1 cellular context compared by ENCODE assay signal in genomic region chrX:108671526-108671925, GRCh38.
TF ChIP-seq lines count a peak whose summit lies in the region.

No MANE protein-coding gene starts in this region.

TF ChIP-seq in WTC11, 78 proteins besides CTCF, POLR2A, EP300 and RAD21 (continued from another document):
- no peak for TF ChIP-seq ARID4B (CRISPR knock-in tag; IDR thresholded peaks at IDR 0.05; ENCODE audit: borderline replicate concordance)
- no peak for TF ChIP-seq IRF1 (CRISPR knock-in tag; IDR thresholded peaks at IDR 0.05)
- TF ChIP-seq ATF6 (CRISPR knock-in tag; IDR thresholded peaks at IDR 0.05), result no peak
- TF ChIP-seq CDX4 (CRISPR knock-in tag; IDR thresholded peaks at IDR 0.05; ENCODE audit: borderline replicate concordance), result no peak
